In genomic region chr1:1890506-1891348, GRCh38 we compare ENCODE assay signal across 8 cellular contexts. TPM values are rescaled to one million over a fixed set of nuclear protein-coding genes. Genes with fewer than 3 reads are reported as not detected.
DNase-seq lines count a peak whose midpoint lies in the region; ATAC-seq and TF ChIP-seq lines count a peak whose summit lies in the region.

Gene GNB1, minus strand, starts transcription at chr1:1891087. Its CDS starts 65,634 bp downstream, at chr1:1825453.

- peak within 1 kb of the TSS; percentile 90 for H3K4me3 Mint-ChIP-seq in activated T-helper 17 cell treated with anti-CD3 and anti-CD28 coated beads, Interleukin-2, amount 50 U/mL, for 72 hours
- peak within 1 kb of the TSS; percentile 92 for H3K4me3 Mint-ChIP-seq in natural killer cell
- peak within 1 kb of the TSS; percentile 95 to 97 for H3K4me3 Mint-ChIP-seq in stimulated activated naive B cell treated with anti-CD40 and anti-IgM and Interleukin-4, amounts not matched to agents 10 μg/mL and 1 μg/mL and 100 μg/mL, for 72 hours

- H3K4me1 Mint-ChIP-seq in activated T-helper 17 cell treated with anti-CD3 and anti-CD28 coated beads, Interleukin-2, amount 50 U/mL, for 72 hours, result peaks cover 23% of the 10 kb centered on the region
- peaks cover 44 to 59% of the 10 kb centered on the region in 2 donors for H3K4me1 Mint-ChIP-seq in natural killer cell
- peaks cover 43 to 66% of the 10 kb centered on the region in 2 donors for H3K4me1 Mint-ChIP-seq in stimulated activated naive B cell treated with anti-CD40 and anti-IgM and Interleukin-4, amounts not matched to agents 10 μg/mL and 1 μg/mL and 100 μg/mL, for 72 hours

- no peak for TF ChIP-seq CTCF in fibroblast of mammary gland (conservative IDR thresholded peaks at IDR 0.05; ENCODE audit: control insufficient read depth, insufficient read depth, low read depth, low read length)
- TF ChIP-seq CTCF in natural killer cell (IDR thresholded peaks at IDR 0.05), result no peak

- H3K27ac Mint-ChIP-seq in activated T-helper 17 cell treated with anti-CD3 and anti-CD28 coated beads, Interleukin-2, amount 50 U/mL, for 72 hours, result peak within 1 kb of the TSS; percentile 81
- peak within 1 kb of the TSS; percentile 87 to 96 for H3K27ac Mint-ChIP-seq in natural killer cell
- H3K27ac Mint-ChIP-seq in stimulated activated naive B cell treated with anti-CD40 and anti-IgM and Interleukin-4, amounts not matched to agents 10 μg/mL and 1 μg/mL and 100 μg/mL, for 72 hours, result peak within 1 kb of the TSS; percentile 95

- intact Hi-C loops in natural killer cell (cut with micrococcal nuclease), result no loop called here

- ATAC-seq in GM21529 (IDR thresholded peaks at IDR 0.05; ENCODE audit: unreplicated experiment) (peak; percentile 64), natural killer cell (peak; percentile 69 to 91 (median 76))
- ATAC-seq in activated T-helper 17 cell treated with anti-CD3 and anti-CD28 coated beads, Interleukin-2, amount 50 U/mL, for 72 hours (replicated peaks), result peak; percentile 75
- ATAC-seq in stimulated activated naive B cell treated with anti-CD40 and anti-IgM and Interleukin-4, amounts not matched to agents 10 μg/mL and 1 μg/mL and 100 μg/mL, for 72 hours (replicated peaks), result peak; percentile 72 to 74

- peak; percentile 90 for DNase-seq in DMS153 treated with DMSO at 0.1 percent for 48 hours (lab: John Stamatoyannopoulos, UW; ENCODE audit: unreplicated experiment)
- DNase-seq in Jurkat, Clone E6-1 (ENCODE audit: low read depth, low spot score), result peak; percentile 87
- DNase-seq in RPMI8226, result peak; percentile 97
- peak; percentile 86 for DNase-seq in fibroblast of mammary gland (ENCODE audit: low read depth)
- peak; percentile 93 for DNase-seq in natural killer cell
- DNase-seq in stimulated activated naive B cell treated with anti-CD40 and anti-IgM and Interleukin-4, amounts not matched to agents 10 μg/mL and 1 μg/mL and 100 μg/mL, for 72 hours, result peak; percentile 85

- H3K27me3 Mint-ChIP-seq in activated T-helper 17 cell treated with anti-CD3 and anti-CD28 coated beads, Interleukin-2, amount 50 U/mL, for 72 hours, result no peaks in the 10 kb centered on the region
- H3K27me3 Mint-ChIP-seq in natural killer cell (ENCODE audit: low read depth in 2 of 2), result no peaks in the 10 kb centered on the region
- no peaks in the 10 kb centered on the region for H3K27me3 Mint-ChIP-seq in stimulated activated naive B cell treated with anti-CD40 and anti-IgM and Interleukin-4, amounts not matched to agents 10 μg/mL and 1 μg/mL and 100 μg/mL, for 72 hours

- H3K36me3 Mint-ChIP-seq in activated T-helper 17 cell treated with anti-CD3 and anti-CD28 coated beads, Interleukin-2, amount 50 U/mL, for 72 hours (ENCODE audit: low read depth), result peaks cover 32% of the 10 kb centered on the region
- H3K36me3 Mint-ChIP-seq in natural killer cell, result no peaks in the 10 kb centered on the region
- peaks cover 16 to 17% of the 10 kb centered on the region in 2 donors for H3K36me3 Mint-ChIP-seq in stimulated activated naive B cell treated with anti-CD40 and anti-IgM and Interleukin-4, amounts not matched to agents 10 μg/mL and 1 μg/mL and 100 μg/mL, for 72 hours

- peak within 1 kb of the TSS; percentile 78 for H3K4me3 ChIP-seq in Jurkat, Clone E6-1 (ENCODE audit: low read length)
- peak within 1 kb of the TSS; percentile 77 for H3K4me3 ChIP-seq in fibroblast of mammary gland (ENCODE audit: control insufficient read depth, low read depth, low read length)

- H3K9me3 Mint-ChIP-seq in activated T-helper 17 cell treated with anti-CD3 and anti-CD28 coated beads, Interleukin-2, amount 50 U/mL, for 72 hours, result no peaks in the 10 kb centered on the region
- no peaks in the 10 kb centered on the region for H3K9me3 Mint-ChIP-seq in natural killer cell
- H3K9me3 Mint-ChIP-seq in stimulated activated naive B cell treated with anti-CD40 and anti-IgM and Interleukin-4, amounts not matched to agents 10 μg/mL and 1 μg/mL and 100 μg/mL, for 72 hours, result no peaks in the 10 kb centered on the region

RNA-seq across cellular contexts. Expression of gene GNB1, which starts in this region (rescaled TPM):
- 467 TPM for polyA plus RNA-seq in Jurkat, Clone E6-1 (2012; ENCODE audit: insufficient read depth, insufficient read length)
- 100 to 1,000 TPM; 266 to 410 TPM for total RNA-seq in activated T-helper 17 cell treated with anti-CD3 and anti-CD28 coated beads, Interleukin-2, amount 50 U/mL, for 72 hours
- total RNA-seq in natural killer cell, result 100 to 1,000 TPM; 285 to 304 (median 289) TPM

Comparison
In these comparisons a context has a peak if more than half of its experiments do, and no peak if none do; other contexts are left out.
1. Peak in every context shown above with its lines: DNase-seq, ATAC-seq and H3K4me3 ChIP-seq.